Comparison of ENCODE assay signal across 26 cellular contexts in the genomic region with DNA sequence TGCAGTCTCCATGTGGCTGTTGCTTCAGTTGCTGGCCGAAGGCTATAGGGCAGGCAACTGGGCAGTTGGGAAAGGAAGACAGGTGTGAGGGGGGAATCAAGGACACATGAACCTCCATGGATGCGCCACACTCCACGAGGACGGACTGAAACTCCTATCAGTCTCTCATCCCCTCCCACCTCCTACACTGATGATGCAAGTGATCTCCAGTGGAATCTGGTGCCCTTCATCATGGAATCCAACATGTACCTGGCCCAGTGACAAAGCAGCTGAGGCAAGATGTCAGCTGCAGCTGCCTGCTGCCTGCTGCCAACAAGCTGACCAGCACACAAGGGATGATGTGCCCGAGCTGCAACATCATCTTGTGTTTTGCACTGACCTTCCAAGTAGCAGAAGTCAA.
"Had no signal": no experiment of that assay in that cellular context is flagged by ENCODE, and none has a peak within 500 bp of the region (broad histone marks: within the 10 kb centered on the region; RNA-seq: fewer than 3 reads in every experiment).

No MANE protein-coding gene starts in this region.

- FAIRE-seq: endothelial cell of umbilical vein, frontal cortex, kidney, urothelium cell line had no signal

- H3K4me3 Mint-ChIP-seq: memory B cell; mesothelial cell of epicardium; naive thymus-derived CD8-positive, alpha-beta T cell; nephron progenitor cell; stimulated activated naive B cell treated with anti-CD40 and anti-IgM and Interleukin-4, amounts not matched to agents 10 μg/mL and 1 μg/mL and 100 μg/mL, for 72 hours; stimulated activated naive CD8-positive, alpha-beta T cell treated with anti-CD3 and anti-CD28 coated beads, Interleukin-15, Interleukin-2, amounts not matched to agents 100 ng/mL and 50 ng/mL, for 24 hours had no signal

- DNase-seq: dermis blood vessel endothelial cell; effector memory CD4-positive, alpha-beta T cell; esophagus squamous epithelium; head of caudate nucleus; kidney; mucosa of descending colon; naive thymus-derived CD8-positive, alpha-beta T cell; nephron progenitor cell; occipital lobe; ovary; right lobe of liver; spleen; stimulated activated naive B cell treated with anti-CD40 and anti-IgM and Interleukin-4, amounts not matched to agents 10 μg/mL and 1 μg/mL and 100 μg/mL, for 72 hours; upper lobe of left lung had no signal

- H3K27ac ChIP-seq: coronary artery, esophagus squamous epithelium, ovary, right lobe of liver, skin epidermis, spleen, thoracic aorta, tibial nerve, upper lobe of left lung had no signal

- ATAC-seq: left lobe of liver; mucosa of descending colon; naive thymus-derived CD8-positive, alpha-beta T cell; right lobe of liver; stimulated activated naive B cell treated with anti-CD40 and anti-IgM and Interleukin-4, amounts not matched to agents 10 μg/mL and 1 μg/mL and 100 μg/mL, for 72 hours had no signal

- H3K36me3 Mint-ChIP-seq: memory B cell, mesothelial cell of epicardium had no signal

- H3K9me3 ChIP-seq: ovary, right lobe of liver, thoracic aorta had no signal

- H3K27ac Mint-ChIP-seq: memory B cell; mesothelial cell of epicardium; naive thymus-derived CD8-positive, alpha-beta T cell; nephron progenitor cell; stimulated activated naive B cell treated with anti-CD40 and anti-IgM and Interleukin-4, amounts not matched to agents 10 μg/mL and 1 μg/mL and 100 μg/mL, for 72 hours; stimulated activated naive CD8-positive, alpha-beta T cell treated with anti-CD3 and anti-CD28 coated beads, Interleukin-15, Interleukin-2, amounts not matched to agents 100 ng/mL and 50 ng/mL, for 24 hours had no signal

- H3K36me3 ChIP-seq: esophagus squamous epithelium, ovary, right lobe of liver, spleen, thoracic aorta, tibial nerve, upper lobe of left lung had no signal

- H3K27me3 ChIP-seq: esophagus squamous epithelium, ovary, right lobe of liver, spleen, tibial nerve, upper lobe of left lung had no signal

- H3K4me3 ChIP-seq: coronary artery, esophagus squamous epithelium, lung, mucosa of descending colon, ovary, right lobe of liver, skin epidermis, spleen, thoracic aorta, tibial nerve, upper lobe of left lung had no signal

- H3K4me1 Mint-ChIP-seq: memory B cell; mesothelial cell of epicardium; naive thymus-derived CD8-positive, alpha-beta T cell; stimulated activated naive B cell treated with anti-CD40 and anti-IgM and Interleukin-4, amounts not matched to agents 10 μg/mL and 1 μg/mL and 100 μg/mL, for 72 hours had no signal

- H3K4me1 ChIP-seq: right lobe of liver, spleen, tibial nerve, upper lobe of left lung had no signal
